In the genomic region with DNA sequence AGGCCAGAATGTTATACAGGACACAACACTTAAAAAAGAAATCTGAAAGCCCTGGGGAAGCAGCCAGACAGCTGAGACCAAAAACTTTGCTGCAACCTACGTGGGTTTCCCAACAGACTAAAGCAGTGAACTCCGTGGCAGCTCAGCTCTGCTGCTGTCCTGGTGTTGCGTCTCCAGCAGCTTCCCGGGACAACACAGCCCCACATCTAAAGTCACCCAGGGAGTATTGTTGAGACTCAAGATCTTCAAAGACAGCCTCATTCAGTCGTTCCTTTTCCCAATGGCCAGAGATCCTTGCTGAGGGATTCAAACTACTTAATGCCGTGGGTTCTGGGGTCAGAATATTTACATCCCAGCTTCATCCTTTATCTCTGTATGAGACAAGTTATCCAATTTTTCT, we compare ENCODE assay signal across 25 cellular contexts.
"Had no signal": no experiment of that assay in that cellular context is flagged by ENCODE, and none has a peak within 500 bp of the region (broad histone marks: within the 10 kb centered on the region; RNA-seq: fewer than 3 reads in every experiment).

No MANE protein-coding gene starts in this region.

- H3K9me3 Mint-ChIP-seq: endodermal cell had no signal

- DNase-seq: dermis blood vessel endothelial cell; dorsolateral prefrontal cortex; effector CD8-positive, alpha-beta T cell; effector memory CD8-positive, alpha-beta T cell; endodermal cell; erythroblast; foreskin keratinocyte; heart left ventricle; immature natural killer cell; left cardiac atrium; left lung; left ventricle myocardium superior; lower lobe of right lung; mesenchymal stem cell; mucosa of descending colon had no signal

- H3K4me1 ChIP-seq: foreskin keratinocyte, gastroesophageal sphincter, heart left ventricle, left lung, lower lobe of right lung had no signal

- ATAC-seq: effector memory CD8-positive, alpha-beta T cell; esophagus mucosa; foreskin keratinocyte; gastroesophageal sphincter; heart left ventricle; left cardiac atrium; left lung; left ventricle myocardium superior; lower lobe of right lung; mucosa of descending colon had no signal

- FAIRE-seq: colon, endometrium, frontal cortex, keratinocyte had no signal

- H3K36me3 Mint-ChIP-seq: immature natural killer cell, mesothelial cell of epicardium had no signal

- H3K79me2 ChIP-seq: hepatocyte had no signal

- H3K4me1 Mint-ChIP-seq: endodermal cell, immature natural killer cell, mesothelial cell of epicardium had no signal

- H3K9me3 ChIP-seq: gastroesophageal sphincter, lower lobe of right lung, mucosa of descending colon had no signal

- H3K27ac ChIP-seq: coronary artery, dorsolateral prefrontal cortex, epithelial cell of prostate, foreskin keratinocyte, gastroesophageal sphincter, heart left ventricle, hepatocyte, left lung, lower lobe of right lung had no signal

- H3K4me2 ChIP-seq: hepatocyte had no signal

- H2AFZ ChIP-seq: hepatocyte had no signal

- H3K27ac Mint-ChIP-seq: effector memory CD8-positive, alpha-beta T cell; endodermal cell; immature natural killer cell; mesothelial cell of epicardium had no signal

- H3K36me3 ChIP-seq: gastroesophageal sphincter, heart left ventricle, left lung, lower lobe of right lung had no signal

- H3K27me3 ChIP-seq: dorsolateral prefrontal cortex, foreskin keratinocyte, gastroesophageal sphincter, heart left ventricle, hepatocyte, left lung had no signal

- H3K4me3 ChIP-seq: coronary artery, dorsolateral prefrontal cortex, gastroesophageal sphincter, heart left ventricle, hepatocyte, left lung, lower lobe of right lung, mucosa of descending colon had no signal

- H3K4me3 Mint-ChIP-seq: effector memory CD8-positive, alpha-beta T cell; endodermal cell; immature natural killer cell; mesothelial cell of epicardium had no signal
